9 cellular contexts compared by ENCODE assay signal in genomic region chr1:76591963-76592362, GRCh38.
"Had no signal": no experiment of that assay in that cellular context is flagged by ENCODE, and none has a peak within 500 bp of the region (broad histone marks: within the 10 kb centered on the region; RNA-seq: fewer than 3 reads in every experiment).

No MANE protein-coding gene starts in this region.

- DNase-seq: H9, HCEC 1CT, Kasumi-1, KG1 had no signal

- H2AFZ ChIP-seq: GM23338 had no signal

- H3K4me3 Mint-ChIP-seq: GM23338, H9, IgD-negative memory B cell had no signal

- H3K27ac Mint-ChIP-seq: GM23338, H9, IgD-negative memory B cell had no signal

- H3K27me3 Mint-ChIP-seq: IgD-negative memory B cell had no signal

- H3K4me1 Mint-ChIP-seq: GM23338, H9 had no signal

- FAIRE-seq: H1, H54 had no signal

- ATAC-seq: GM23338 had no signal

- H3K4me3 ChIP-seq: GM23338 had no signal

- H3K4me2 ChIP-seq: GM23338 had no signal

- H3K27ac ChIP-seq: HL-60 had no signal
